ENCODE assay signal across 7 cellular contexts in genomic region chr18:2846241-2846637, GRCh38. TPM values are rescaled to one million over a fixed set of nuclear protein-coding genes. Genes with fewer than 3 reads are reported as not detected.
DNase-seq lines count a peak whose midpoint lies in the region; ATAC-seq and TF ChIP-seq lines count a peak whose summit lies in the region.

No MANE protein-coding gene starts in this region.

- peak overlapping the region; percentile 55 to 78 for H3K4me3 ChIP-seq in foreskin fibroblast (ENCODE audit: low read depth in 1 of 2, low read length in 2 of 2)

- ATAC-seq in GM21390 (IDR thresholded peaks at IDR 0.05; ENCODE audit: unreplicated experiment) (peak; percentile 15), HG03457 (IDR thresholded peaks at IDR 0.05; ENCODE audit: unreplicated experiment) (no peak)

- peaks cover 21% of the 10 kb centered on the region for H3K27me3 Mint-ChIP-seq in T-helper 2 cell treated with Interferon-gamma antibody and Interleukin-4, amounts not matched to agents 5 μg/mL and 100 μg/mL, for 36 hours (ENCODE audit: low read depth)
- H3K27me3 Mint-ChIP-seq in progenitor cell of endocrine pancreas, result peaks cover 76% of the 10 kb centered on the region

- peak overlapping the region; percentile 93 for H3K4me3 Mint-ChIP-seq in T-helper 2 cell treated with Interferon-gamma antibody and Interleukin-4, amounts not matched to agents 5 μg/mL and 100 μg/mL, for 36 hours
- H3K4me3 Mint-ChIP-seq in progenitor cell of endocrine pancreas (ENCODE audit: low read depth), result peak overlapping the region; percentile 70

- peak; percentile 22 for DNase-seq in T-helper 2 cell treated with Interferon-gamma antibody and Interleukin-4, amounts not matched to agents 5 μg/mL and 100 μg/mL, for 36 hours (ENCODE audit: low spot score)
- DNase-seq in foreskin fibroblast (peak in 1 of 2 donors; percentile 64), progenitor cell of endocrine pancreas (ENCODE audit: low spot score, unreplicated experiment) (no peak), NCI-H2227 (lab: John Stamatoyannopoulos, UW; ENCODE audit: unreplicated experiment) (no peak), foreskin melanocyte (no peak)

- H3K4me1 Mint-ChIP-seq in T-helper 2 cell treated with Interferon-gamma antibody and Interleukin-4, amounts not matched to agents 5 μg/mL and 100 μg/mL, for 36 hours (ENCODE audit: low read depth), result peaks cover 35% of the 10 kb centered on the region
- peaks cover 8% of the 10 kb centered on the region for H3K4me1 Mint-ChIP-seq in progenitor cell of endocrine pancreas (ENCODE audit: low read depth)

- TF ChIP-seq CTCF in foreskin fibroblast (IDR thresholded peaks at IDR 0.05; ENCODE audit: low read depth, low read length) (no peak), progenitor cell of endocrine pancreas (IDR thresholded peaks at IDR 0.05; ENCODE audit: unreplicated experiment) (no peak)

- peak overlapping the region; percentile 92 for H3K27ac Mint-ChIP-seq in T-helper 2 cell treated with Interferon-gamma antibody and Interleukin-4, amounts not matched to agents 5 μg/mL and 100 μg/mL, for 36 hours
- no peak overlapping the region for H3K27ac Mint-ChIP-seq in progenitor cell of endocrine pancreas

- no peaks in the 10 kb centered on the region for H3K36me3 Mint-ChIP-seq in T-helper 2 cell treated with Interferon-gamma antibody and Interleukin-4, amounts not matched to agents 5 μg/mL and 100 μg/mL, for 36 hours (ENCODE audit: low read depth)
- H3K36me3 Mint-ChIP-seq in progenitor cell of endocrine pancreas (ENCODE audit: insufficient read depth), result no peaks in the 10 kb centered on the region

- no peaks in the 10 kb centered on the region for H3K9me3 Mint-ChIP-seq in T-helper 2 cell treated with Interferon-gamma antibody and Interleukin-4, amounts not matched to agents 5 μg/mL and 100 μg/mL, for 36 hours
- H3K9me3 Mint-ChIP-seq in progenitor cell of endocrine pancreas (ENCODE audit: low read depth), result no peaks in the 10 kb centered on the region

RNA-seq across cellular contexts. Expression of gene EMILIN2, which starts 0.6 kb away (rescaled TPM):
- total RNA-seq in progenitor cell of endocrine pancreas, result 8.7 and 12.5 TPM in 2 replicates
